21 cellular contexts compared by ENCODE assay signal in genomic region chr7:148916186-148916585, GRCh38. TPM values are rescaled to one million over a fixed set of nuclear protein-coding genes. Genes with fewer than 3 reads are reported as not detected.
DNase-seq lines count a peak whose midpoint lies in the region; ATAC-seq and TF ChIP-seq lines count a peak whose summit lies in the region.
"Had no signal": no experiment of that assay in that cellular context is flagged by ENCODE, and none has a peak within 500 bp of the region (broad histone marks: within the 10 kb centered on the region; RNA-seq: fewer than 3 reads in every experiment).

No MANE protein-coding gene starts in this region.

- intact Hi-C loops in activated CD4-positive, alpha-beta T cell treated with anti-CD3 and anti-CD28 coated beads for 36 hours (cut with DNase I, micrococcal nuclease) = no loop called here

- peak overlapping the region; percentile 56 for H3K27ac Mint-ChIP-seq in activated CD4-positive, alpha-beta T cell treated with anti-CD3 and anti-CD28 coated beads for 36 hours
- H3K27ac Mint-ChIP-seq in activated CD4-positive, alpha-beta T cell treated with anti-CD3 and anti-CD28 coated beads, Interleukin-2, amount 10 ng/mL, durations not matched to agents 7 days and 5 days = no peak overlapping the region
- H3K27ac Mint-ChIP-seq: activated CD8-positive, alpha-beta memory T cell treated with anti-CD3 and anti-CD28 coated beads, Interleukin-2, amount 10 ng/mL, durations not matched to agents 7 days and 5 days; natural killer cell treated with Interleukin-12 subunit alpha and Interleukin-12 subunit beta and Interleukin-15 and Interleukin-18, amount 100 ng/mL, for 72 hours had no signal

- H3K4me1 ChIP-seq in osteoblast (ENCODE audit: insufficient read depth, low read length) = peaks cover 30% of the 10 kb centered on the region
- H3K4me1 ChIP-seq: left lung, uterus had no signal

- H3K27me3 ChIP-seq in osteoblast (ENCODE audit: insufficient read depth, low read length) = peaks cover 37% of the 10 kb centered on the region
- H3K27me3 ChIP-seq: left lung, uterus had no signal

- no peaks in the 10 kb centered on the region for H3K36me3 ChIP-seq in osteoblast (ENCODE audit: insufficient read depth, low read length)
- H3K36me3 ChIP-seq: left lung, uterus had no signal

- no peak for TF ChIP-seq CTCF in cardiac fibroblast (IDR thresholded peaks at IDR 0.05; ENCODE audit: low read depth, low read length)
- TF ChIP-seq CTCF in osteoblast (IDR thresholded peaks at IDR 0.05; ENCODE audit: extremely low read depth, low read depth, low read length) = no peak

- CTCF ChIA-PET in activated CD4-positive, alpha-beta T cell treated with anti-CD3 and anti-CD28 coated beads for 36 hours (lab: Charles Lee) = interaction anchor here (0.7 to 4.7 kb wide), 4 partner anchors 18 to 33 kb away, joined by 4 to 28 read pairs (median 6); no protein-coding TSS in a partner anchor
- CTCF ChIA-PET in activated CD4-positive, alpha-beta T cell treated with anti-CD3 and anti-CD28 coated beads, Interleukin-2, amount 10 ng/mL, durations not matched to agents 7 days and 5 days (lab: Charles Lee) = interaction anchor here (0.6 to 1.3 kb wide), 4 partner anchors 13 to 788 kb away, joined by 3 to 6 read pairs (median 4); no protein-coding TSS in a partner anchor

- no peaks in the 10 kb centered on the region for H3K9me3 Mint-ChIP-seq in activated CD4-positive, alpha-beta T cell treated with anti-CD3 and anti-CD28 coated beads for 36 hours (ENCODE audit: low read depth)
- H3K9me3 Mint-ChIP-seq in activated CD4-positive, alpha-beta T cell treated with anti-CD3 and anti-CD28 coated beads, Interleukin-2, amount 10 ng/mL, durations not matched to agents 7 days and 5 days = no peaks in the 10 kb centered on the region
- H3K9me3 Mint-ChIP-seq: natural killer cell treated with Interleukin-12 subunit alpha and Interleukin-12 subunit beta and Interleukin-15 and Interleukin-18, amount 100 ng/mL, for 72 hours; stimulated activated naive B cell treated with anti-CD40 and anti-IgM and Interleukin-4, amounts not matched to agents 10 μg/mL and 1 μg/mL and 100 μg/mL, for 72 hours had no signal

- peak overlapping the region; percentile 27 for H3K4me2 ChIP-seq in osteoblast (ENCODE audit: insufficient read depth, low read length)

- POLR2A ChIA-PET in activated CD4-positive, alpha-beta T cell treated with anti-CD3 and anti-CD28 coated beads for 36 hours (lab: Charles Lee) = no interaction called here
- POLR2A ChIA-PET in activated CD4-positive, alpha-beta T cell treated with anti-CD3 and anti-CD28 coated beads, Interleukin-2, amount 10 ng/mL, durations not matched to agents 7 days and 5 days (lab: Charles Lee) = no interaction called here

- no peak overlapping the region for H3K4me3 Mint-ChIP-seq in activated CD4-positive, alpha-beta T cell treated with anti-CD3 and anti-CD28 coated beads for 36 hours
- no peak overlapping the region for H3K4me3 Mint-ChIP-seq in activated CD4-positive, alpha-beta T cell treated with anti-CD3 and anti-CD28 coated beads, Interleukin-2, amount 10 ng/mL, durations not matched to agents 7 days and 5 days
- H3K4me3 Mint-ChIP-seq: activated CD8-positive, alpha-beta memory T cell treated with anti-CD3 and anti-CD28 coated beads, Interleukin-2, amount 10 ng/mL, durations not matched to agents 7 days and 5 days; natural killer cell treated with Interleukin-12 subunit alpha and Interleukin-12 subunit beta and Interleukin-15 and Interleukin-18, amount 100 ng/mL, for 72 hours; stimulated activated naive B cell treated with anti-CD40 and anti-IgM and Interleukin-4, amounts not matched to agents 10 μg/mL and 1 μg/mL and 100 μg/mL, for 72 hours had no signal

- H3K36me3 Mint-ChIP-seq in activated CD4-positive, alpha-beta T cell treated with anti-CD3 and anti-CD28 coated beads for 36 hours (ENCODE audit: low read depth) = peaks cover 12% of the 10 kb centered on the region
- no peaks in the 10 kb centered on the region for H3K36me3 Mint-ChIP-seq in activated CD4-positive, alpha-beta T cell treated with anti-CD3 and anti-CD28 coated beads, Interleukin-2, amount 10 ng/mL, durations not matched to agents 7 days and 5 days (ENCODE audit: low read depth)
- H3K36me3 Mint-ChIP-seq: natural killer cell treated with Interleukin-12 subunit alpha and Interleukin-12 subunit beta and Interleukin-15 and Interleukin-18, amount 100 ng/mL, for 72 hours had no signal

- H3K9me3 ChIP-seq in osteoblast (ENCODE audit: low read depth, low read length) = no peaks in the 10 kb centered on the region
- H3K9me3 ChIP-seq: left lung, uterus had no signal

- H2AFZ ChIP-seq in osteoblast (ENCODE audit: low read length) = no peak overlapping the region

- H3K4me3 ChIP-seq in cardiac fibroblast (replicated peaks in 1 of 2; ENCODE audit: low read depth in 2 of 2, low read length in 2 of 2) (no peak overlapping the region), osteoblast (ENCODE audit: insufficient read depth, low read length) (no peak overlapping the region)
- H3K4me3 ChIP-seq: left lung, uterus had no signal

- peaks cover 68% of the 10 kb centered on the region for H3K4me1 Mint-ChIP-seq in activated CD4-positive, alpha-beta T cell treated with anti-CD3 and anti-CD28 coated beads for 36 hours
- H3K4me1 Mint-ChIP-seq in activated CD4-positive, alpha-beta T cell treated with anti-CD3 and anti-CD28 coated beads, Interleukin-2, amount 10 ng/mL, durations not matched to agents 7 days and 5 days = peaks cover 64% of the 10 kb centered on the region

- no peak for ATAC-seq in activated CD4-positive, alpha-beta T cell treated with anti-CD3 and anti-CD28 coated beads for 36 hours
- no peak for ATAC-seq in GM19467 (IDR thresholded peaks at IDR 0.05; ENCODE audit: unreplicated experiment)
- ATAC-seq: activated CD8-positive, alpha-beta memory T cell treated with anti-CD3 and anti-CD28 coated beads, Interleukin-2, amount 10 ng/mL, durations not matched to agents 7 days and 5 days; left lung; natural killer cell treated with Interleukin-12 subunit alpha and Interleukin-12 subunit beta and Interleukin-15 and Interleukin-18, amount 100 ng/mL, for 72 hours; stimulated activated naive B cell treated with anti-CD40 and anti-IgM and Interleukin-4, amounts not matched to agents 10 μg/mL and 1 μg/mL and 100 μg/mL, for 72 hours had no signal

- no peak for DNase-seq in activated CD4-positive, alpha-beta T cell treated with anti-CD3 and anti-CD28 coated beads for 36 hours
- DNase-seq in activated CD4-positive, alpha-beta T cell treated with anti-CD3 and anti-CD28 coated beads, Interleukin-2, amount 10 ng/mL, durations not matched to agents 7 days and 5 days = no peak
- DNase-seq in LHCN-M2 (ENCODE audit: low read depth) (peak; percentile 80), cardiac fibroblast (ENCODE audit: low read depth in 2 of 2) (peak; percentile 69 to 80), osteoblast (ENCODE audit: insufficient read length, low spot score, missing footprints) (peak; percentile 87), pons (ENCODE audit: low spot score) (no peak), cerebellar nuclear complex (lab: John Stamatoyannopoulos, UW) (no peak)
- DNase-seq: activated naive CD4-positive, alpha-beta T cell treated with anti-CD3 and anti-CD28 coated beads, Interleukin-2, amount 50 U/mL, for 16 hours; Calu3; hippocampal formation; left lung; NCI-H1092 treated with DMSO at 0.1 percent for 48 hours; right cardiac atrium; stimulated activated naive B cell treated with anti-CD40 and anti-IgM and Interleukin-4, amounts not matched to agents 10 μg/mL and 1 μg/mL and 100 μg/mL, for 72 hours; SW 1271; uterus had no signal

- no peaks in the 10 kb centered on the region for H3K79me2 ChIP-seq in osteoblast (ENCODE audit: insufficient read depth, low read length)

- no peaks in the 10 kb centered on the region for H3K27me3 Mint-ChIP-seq in activated CD4-positive, alpha-beta T cell treated with anti-CD3 and anti-CD28 coated beads for 36 hours
- no peaks in the 10 kb centered on the region for H3K27me3 Mint-ChIP-seq in activated CD4-positive, alpha-beta T cell treated with anti-CD3 and anti-CD28 coated beads, Interleukin-2, amount 10 ng/mL, durations not matched to agents 7 days and 5 days
- H3K27me3 Mint-ChIP-seq: activated CD8-positive, alpha-beta memory T cell treated with anti-CD3 and anti-CD28 coated beads, Interleukin-2, amount 10 ng/mL, durations not matched to agents 7 days and 5 days; stimulated activated naive B cell treated with anti-CD40 and anti-IgM and Interleukin-4, amounts not matched to agents 10 μg/mL and 1 μg/mL and 100 μg/mL, for 72 hours had no signal

- no peak overlapping the region for H3K27ac ChIP-seq in osteoblast (ENCODE audit: low read depth, low read length)
- H3K27ac ChIP-seq: epithelial cell of prostate, left lung, uterus, VCaP had no signal

- H4K20me1 ChIP-seq in osteoblast (ENCODE audit: insufficient read depth, low read length) = peaks cover 8% of the 10 kb centered on the region

RNA-seq across cellular contexts. Expression of gene EZH2, which starts 32.1 kb away (rescaled TPM):
- 100 to 1,000 TPM; 117 to 126 TPM for total RNA-seq in activated CD4-positive, alpha-beta T cell treated with anti-CD3 and anti-CD28 coated beads for 36 hours
- total RNA-seq in activated CD4-positive, alpha-beta T cell treated with anti-CD3 and anti-CD28 coated beads, Interleukin-2, amount 10 ng/mL, durations not matched to agents 7 days and 5 days = 100 to 1,000 TPM; 120 to 128 TPM
- 44.9 and 52.9 TPM in 2 replicates for total RNA-seq in LHCN-M2 (2014; rRNA removed)
- 17.1 TPM for polyA plus RNA-seq in LHCN-M2 (2012)
- 7.6 and 8.0 TPM in 2 replicates for total RNA-seq in osteoblast

Comparison
In these comparisons a context has a peak if more than half of its experiments do, and no peak if none do; other contexts are left out.
1. DNase-seq: peak in LHCN-M2 (single experiment), cardiac fibroblast (2 of 2) and osteoblast (single experiment); none in activated CD4-positive, alpha-beta T cell treated with anti-CD3 and anti-CD28 coated beads for 36 hours (single experiment), activated CD4-positive, alpha-beta T cell treated with anti-CD3 and anti-CD28 coated beads, Interleukin-2, amount 10 ng/mL, durations not matched to agents 7 days and 5 days (single experiment), pons (single experiment) and cerebellar nuclear complex (0 of 2).